ENCODE assay signal across 1 cellular context in genomic region chr10:14879801-14880193, GRCh38.
TF ChIP-seq lines count a peak whose summit lies in the region.

No MANE protein-coding gene starts in this region.

TF ChIP-seq in GM12878, 131 proteins besides CTCF, POLR2A, EP300 and RAD21:
- no peak for TF ChIP-seq SREBF2 (IDR thresholded peaks at IDR 0.05; ENCODE audit: low read length)
- TF ChIP-seq ZNF384 (IDR thresholded peaks at IDR 0.05; ENCODE audit: borderline replicate concordance, low read depth, low read length): 0 out of 2 replicates have a peak, but pooled peaks have one; percentile 21
- no peak for TF ChIP-seq CREB1 (IDR thresholded peaks at IDR 0.05; ENCODE audit: low read depth)
